Comparison of ENCODE assay signal across 8 cellular contexts in the genomic region with DNA sequence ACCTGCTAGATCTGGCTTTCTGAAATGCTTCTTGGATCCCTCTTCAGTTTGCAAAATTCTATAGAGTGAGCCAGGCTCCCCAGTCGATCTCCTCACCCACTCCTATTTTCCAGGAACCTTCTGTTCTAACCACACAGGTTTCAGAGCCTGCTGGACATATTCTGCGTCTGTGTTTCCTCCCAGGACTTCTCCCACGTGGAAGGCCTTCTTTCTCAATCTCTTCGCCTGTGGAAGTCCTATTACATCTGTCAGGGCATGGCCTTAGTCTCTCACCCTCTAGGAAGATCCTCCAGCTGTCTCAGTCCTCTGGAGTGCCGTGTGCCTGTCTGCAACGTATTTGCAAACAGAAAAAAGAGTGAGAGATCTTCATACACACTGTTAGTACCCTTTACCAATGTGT. TPM values are rescaled to one million over a fixed set of nuclear protein-coding genes. Genes with fewer than 3 reads are reported as not detected.
DNase-seq lines count a peak whose midpoint lies in the region; ATAC-seq and TF ChIP-seq lines count a peak whose summit lies in the region.
"Had no signal": no experiment of that assay in that cellular context is flagged by ENCODE, and none has a peak within 500 bp of the region (broad histone marks: within the 10 kb centered on the region; RNA-seq: fewer than 3 reads in every experiment).

No MANE protein-coding gene starts in this region.

- H3K27me3 ChIP-seq in adrenal gland (no peaks in the 10 kb centered on the region), HAP-1 (ENCODE audit: low read depth) (no peaks in the 10 kb centered on the region)

- intact Hi-C loops in adrenal gland (cut with DNase I) = loop anchor here in 1 of 2 donors (5.0 kb wide), 1 partner anchor 44 kb away; no protein-coding TSS in a partner anchor

- no peak for TF ChIP-seq POLR2A in adrenal gland (IDR thresholded peaks at IDR 0.05)

- ATAC-seq in stimulated activated effector memory CD8-positive, alpha-beta T cell treated with anti-CD3 and anti-CD28 coated beads, Interleukin-12 subunit alpha, Interleukin-12 subunit beta, amount 100 ng/mL, for 72 hours = no peak
- ATAC-seq in HG03521 (IDR thresholded peaks at IDR 0.05; ENCODE audit: unreplicated experiment) = no peak
- ATAC-seq: activated CD8-positive, alpha-beta memory T cell treated with anti-CD3 and anti-CD28 coated beads, Interleukin-2, amount 10 ng/mL, durations not matched to agents 7 days and 5 days had no signal

- peak overlapping the region in 2 of 4 donors; percentile 66 to 81 for H3K4me3 Mint-ChIP-seq in IgD-negative memory B cell
- H3K4me3 Mint-ChIP-seq in stimulated activated effector memory CD8-positive, alpha-beta T cell treated with anti-CD3 and anti-CD28 coated beads, Interleukin-12 subunit alpha, Interleukin-12 subunit beta, amount 100 ng/mL, for 72 hours = peak overlapping the region; percentile 27
- H3K4me3 Mint-ChIP-seq: activated CD8-positive, alpha-beta memory T cell treated with anti-CD3 and anti-CD28 coated beads, Interleukin-2, amount 10 ng/mL, durations not matched to agents 7 days and 5 days had no signal

- H3K4me3 ChIP-seq in adrenal gland (no peak overlapping the region), HAP-1 (no peak overlapping the region)

- H3K9me3 ChIP-seq in adrenal gland (replicated peaks in 1 of 3) = no peaks in the 10 kb centered on the region
- H3K9me3 ChIP-seq in HAP-1 = no peaks in the 10 kb centered on the region

- H3K27ac ChIP-seq in adrenal gland = peak overlapping the region in 3 of 5 donors; percentile 56 to 98 (median 86)

- H3K4me1 Mint-ChIP-seq in IgD-negative memory B cell = peaks cover 2 to 6% (median 3%) of the 10 kb centered on the region in 3 donors
- peaks cover 11% of the 10 kb centered on the region for H3K4me1 Mint-ChIP-seq in stimulated activated effector memory CD8-positive, alpha-beta T cell treated with anti-CD3 and anti-CD28 coated beads, Interleukin-12 subunit alpha, Interleukin-12 subunit beta, amount 100 ng/mL, for 72 hours

- no peak for TF ChIP-seq CTCF in adrenal gland (IDR thresholded peaks at IDR 0.05)

- no peaks in the 10 kb centered on the region for H3K9me3 Mint-ChIP-seq in IgD-negative memory B cell
- H3K9me3 Mint-ChIP-seq in stimulated activated effector memory CD8-positive, alpha-beta T cell treated with anti-CD3 and anti-CD28 coated beads, Interleukin-12 subunit alpha, Interleukin-12 subunit beta, amount 100 ng/mL, for 72 hours = no peaks in the 10 kb centered on the region

- H3K36me3 Mint-ChIP-seq in IgD-negative memory B cell = peaks cover 2% of the 10 kb centered on the region
- H3K36me3 Mint-ChIP-seq in stimulated activated effector memory CD8-positive, alpha-beta T cell treated with anti-CD3 and anti-CD28 coated beads, Interleukin-12 subunit alpha, Interleukin-12 subunit beta, amount 100 ng/mL, for 72 hours = peaks cover 9% of the 10 kb centered on the region

- H3K4me1 ChIP-seq in adrenal gland (replicated peaks in 1 of 2) = peaks cover 10 to 25% of the 10 kb centered on the region in 2 donors
- H3K4me1 ChIP-seq in HAP-1 = peaks cover 22% of the 10 kb centered on the region

- peak overlapping the region in 2 of 3 donors; percentile 8 to 58 for H3K27ac Mint-ChIP-seq in IgD-negative memory B cell
- H3K27ac Mint-ChIP-seq in stimulated activated effector memory CD8-positive, alpha-beta T cell treated with anti-CD3 and anti-CD28 coated beads, Interleukin-12 subunit alpha, Interleukin-12 subunit beta, amount 100 ng/mL, for 72 hours = peak overlapping the region; percentile 90
- H3K27ac Mint-ChIP-seq: activated CD8-positive, alpha-beta memory T cell treated with anti-CD3 and anti-CD28 coated beads, Interleukin-2, amount 10 ng/mL, durations not matched to agents 7 days and 5 days had no signal

- H3K36me3 ChIP-seq in adrenal gland (replicated peaks in 1 of 2) = peaks cover 0 to 6% of the 10 kb centered on the region in 2 donors
- H3K36me3 ChIP-seq in HAP-1 (replicated peaks) = no peaks in the 10 kb centered on the region; the same call in 1 of the 2 replicates

- DNase-seq in adrenal gland (peak in 4 of 7 donors; percentile 24 to 68 (median 28)), iris pigment epithelial cell (ENCODE audit: low read depth) (peak; percentile 64), HAP-1 (ENCODE audit: low spot score in 2 of 2) (no peak), T-helper 9 cell (no peak)
- no peak for DNase-seq in stimulated activated effector memory CD8-positive, alpha-beta T cell treated with anti-CD3 and anti-CD28 coated beads, Interleukin-12 subunit alpha, Interleukin-12 subunit beta, amount 100 ng/mL, for 72 hours (ENCODE audit: low spot score in 2 of 2)
- DNase-seq: activated CD8-positive, alpha-beta memory T cell treated with anti-CD3 and anti-CD28 coated beads, Interleukin-2, amount 10 ng/mL, durations not matched to agents 7 days and 5 days had no signal

- peaks cover 2% of the 10 kb centered on the region for H3K27me3 Mint-ChIP-seq in IgD-negative memory B cell
- H3K27me3 Mint-ChIP-seq: activated CD8-positive, alpha-beta memory T cell treated with anti-CD3 and anti-CD28 coated beads, Interleukin-2, amount 10 ng/mL, durations not matched to agents 7 days and 5 days had no signal

- in situ Hi-C loops in HAP-1 (cut with MboI; ENCODE audit: low sequenced_read_pairs) = loop anchor here (25.0 kb wide), 1 partner anchor 454 kb away; the partner anchor contains the start of gene ANKRD60

- whole genome bisulfite sequencing in adrenal gland, 4 donors = 56 to 69% (median 60%) methylated on average over 6 of the region's 6 CpGs

RNA-seq across cellular contexts. Expression of gene NPEPL1, which starts 1.7 kb away (rescaled TPM):
- polyA plus RNA-seq in IgD-negative memory B cell (6.9 TPM), adrenal gland (100 to 1,000 TPM in 2 of 3 donors, 1 to 10 TPM in 1; 9.3 to 158 (median 104) TPM)
- total RNA-seq in adrenal gland = 10 to 100 TPM; 16.1 to 63.5 (median 35.2) TPM

RNA-seq across cellular contexts. Expression of gene STX16, which starts 39.8 kb away (rescaled TPM):
- polyA plus RNA-seq in IgD-negative memory B cell (18.7 TPM), adrenal gland (100 to 1,000 TPM in 1 of 3 donors, 10 to 100 TPM in 2; 33.4 to 134 (median 82.5) TPM)
- total RNA-seq in adrenal gland = 10 to 100 TPM; 29.3 to 65.2 (median 43.6) TPM

Comparison
In these comparisons a context has a peak if more than half of its experiments do, and no peak if none do; other contexts are left out.
1. DNase-seq: peak in adrenal gland (4 of 7) and iris pigment epithelial cell (single experiment); none in stimulated activated effector memory CD8-positive, alpha-beta T cell treated with anti-CD3 and anti-CD28 coated beads, Interleukin-12 subunit alpha, Interleukin-12 subunit beta, amount 100 ng/mL, for 72 hours (0 of 2), HAP-1 (0 of 2) and T-helper 9 cell (single experiment).